ENCODE assay signal across 10 cellular contexts in the genomic region with DNA sequence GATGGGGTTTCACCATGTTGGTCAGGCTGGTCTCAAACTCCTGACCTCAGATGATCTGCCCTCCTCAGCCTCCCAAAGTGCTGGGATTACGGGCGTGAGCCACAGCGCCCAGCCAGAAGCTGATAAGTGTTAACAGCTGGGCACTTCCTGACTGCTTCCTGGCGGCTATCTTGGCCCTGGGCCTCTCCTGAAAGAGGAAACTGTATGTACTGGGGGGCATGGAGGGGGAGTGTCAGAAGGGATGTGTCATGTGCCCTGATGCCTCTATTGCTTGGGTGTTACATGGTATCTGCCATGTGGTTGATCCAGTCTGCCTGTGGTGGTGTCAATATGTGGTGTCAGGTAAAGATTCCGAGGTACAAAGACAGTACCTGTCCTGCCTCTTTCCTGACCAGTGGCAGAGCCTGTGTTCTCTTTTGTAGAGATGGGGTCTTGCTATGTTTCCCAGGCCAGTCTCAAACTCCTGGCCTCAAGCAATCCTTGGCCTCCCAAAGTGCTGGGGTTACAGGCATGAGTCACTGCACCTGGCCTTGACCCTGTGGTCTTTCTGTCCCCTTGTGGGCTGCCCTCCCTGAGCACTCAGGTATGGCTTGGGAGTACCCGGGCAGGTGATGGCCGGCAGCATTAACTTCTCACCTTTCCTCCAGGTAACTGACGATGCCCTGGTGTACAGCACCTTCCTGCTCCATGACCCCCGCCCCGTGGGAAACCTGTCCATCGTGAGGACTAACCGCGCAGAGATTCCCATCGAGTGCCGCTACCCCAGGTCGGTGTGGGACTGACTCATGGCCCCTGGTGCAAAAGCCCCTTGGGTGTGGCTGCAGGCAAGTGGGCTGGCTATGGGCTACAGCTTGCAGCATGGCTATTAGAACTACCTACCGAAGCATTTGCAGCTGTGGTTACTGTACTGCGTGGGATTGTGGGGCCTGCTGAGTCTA. TPM values are rescaled to one million over a fixed set of nuclear protein-coding genes. Genes with fewer than 3 reads are reported as not detected.
A peak's percentile ranks its signal among the peaks of the same experiment; 100 is the strongest.
DNase-seq lines count a peak whose midpoint lies in the region; TF ChIP-seq lines count a peak whose summit lies in the region.
"Had no signal": no experiment of that assay in that cellular context is flagged by ENCODE, and none has a peak within 500 bp of the region (broad histone marks: within the 10 kb centered on the region; RNA-seq: fewer than 3 reads in every experiment).

No MANE protein-coding gene starts in this region.

- no peaks in the 10 kb centered on the region for H3K36me3 Mint-ChIP-seq in type B pancreatic cell

- no peak overlapping the region for H3K4me3 Mint-ChIP-seq in type B pancreatic cell

- H3K4me3 ChIP-seq in HL-60 (replicated peaks; ENCODE audit: insufficient read depth, low read length): no peak overlapping the region
- H3K4me3 ChIP-seq: dorsolateral prefrontal cortex had no signal

- H3K27ac ChIP-seq in HL-60 (replicated peaks): no peak overlapping the region
- H3K27ac ChIP-seq: dorsolateral prefrontal cortex, parathyroid adenoma, VCaP had no signal

- no peak for TF ChIP-seq CTCF in HL-60 (IDR thresholded peaks at IDR 0.05; ENCODE audit: insufficient read depth, low read length)
- no peak for TF ChIP-seq CTCF in type B pancreatic cell (conservative IDR thresholded peaks at IDR 0.05)

- peak; percentile 34 to 37 for DNase-seq in HL-60 (ENCODE audit: low read depth in 1 of 2, low spot score in 1 of 2)
- DNase-seq in RPMI7951 (ENCODE audit: low read depth): peak; percentile 66
- peak; percentile 49 for DNase-seq in fibroblast of peridontal ligament (ENCODE audit: extremely low read depth)
- peak; percentile 46 for DNase-seq in pons (ENCODE audit: low spot score)
- DNase-seq in NCI-H2171 treated with DMSO at 0.1 percent for 48 hours (lab: John Stamatoyannopoulos, UW): no peak
- no peak for DNase-seq in activated gamma-delta T cell (lab: John Stamatoyannopoulos, UW)
- DNase-seq in type B pancreatic cell (ENCODE audit: extremely low spot score, unreplicated experiment): no peak

- H3K27me3 Mint-ChIP-seq in type B pancreatic cell: no peaks in the 10 kb centered on the region

- no peaks in the 10 kb centered on the region for H3K27me3 ChIP-seq in HL-60 (ENCODE audit: insufficient read depth, poor library complexity, severe bottlenecking)
- H3K27me3 ChIP-seq: dorsolateral prefrontal cortex had no signal

- H3K4me1 Mint-ChIP-seq in type B pancreatic cell (ENCODE audit: unreplicated experiment): peaks cover 4% of the 10 kb centered on the region

- no peak overlapping the region for H3K27ac Mint-ChIP-seq in type B pancreatic cell

- no peaks in the 10 kb centered on the region for H3K9me3 Mint-ChIP-seq in type B pancreatic cell

RNA-seq across cellular contexts. Expression of a gene that starts 4.4 kb away (rescaled TPM):
- total RNA-seq in RPMI7951 (2014; rRNA removed; shearing (Covaris generic)): 5.5 and 6.1 TPM in 2 replicates
- total RNA-seq in type B pancreatic cell (ENCODE audit: low replicate concordance): not detected in 2 replicates

RNA-seq across cellular contexts. Expression of a gene that starts 19.6 kb away (rescaled TPM):
- 0.10 and 0.60 TPM in 2 replicates for total RNA-seq in RPMI7951 (2014; rRNA removed; shearing (Covaris generic))
- total RNA-seq in type B pancreatic cell (ENCODE audit: low replicate concordance): 1.7 and 4.9 TPM in 2 replicates

RNA-seq across cellular contexts. Expression of a gene that starts 32.4 kb away (rescaled TPM):
- 10.9 and 11.6 TPM in 2 replicates for total RNA-seq in RPMI7951 (2014; rRNA removed; shearing (Covaris generic))
- 30.1 and 30.6 TPM in 2 replicates for total RNA-seq in type B pancreatic cell (ENCODE audit: low replicate concordance)

Comparison
In these comparisons a context has a peak if more than half of its experiments do, and no peak if none do; other contexts are left out.
1. DNase-seq: peak in HL-60 (2 of 2), RPMI7951 (single experiment), fibroblast of peridontal ligament (single experiment) and pons (single experiment); none in NCI-H2171 treated with DMSO at 0.1 percent for 48 hours (single experiment), activated gamma-delta T cell (single experiment) and type B pancreatic cell (single experiment).